1 cellular context compared by ENCODE assay signal in the genomic region with DNA sequence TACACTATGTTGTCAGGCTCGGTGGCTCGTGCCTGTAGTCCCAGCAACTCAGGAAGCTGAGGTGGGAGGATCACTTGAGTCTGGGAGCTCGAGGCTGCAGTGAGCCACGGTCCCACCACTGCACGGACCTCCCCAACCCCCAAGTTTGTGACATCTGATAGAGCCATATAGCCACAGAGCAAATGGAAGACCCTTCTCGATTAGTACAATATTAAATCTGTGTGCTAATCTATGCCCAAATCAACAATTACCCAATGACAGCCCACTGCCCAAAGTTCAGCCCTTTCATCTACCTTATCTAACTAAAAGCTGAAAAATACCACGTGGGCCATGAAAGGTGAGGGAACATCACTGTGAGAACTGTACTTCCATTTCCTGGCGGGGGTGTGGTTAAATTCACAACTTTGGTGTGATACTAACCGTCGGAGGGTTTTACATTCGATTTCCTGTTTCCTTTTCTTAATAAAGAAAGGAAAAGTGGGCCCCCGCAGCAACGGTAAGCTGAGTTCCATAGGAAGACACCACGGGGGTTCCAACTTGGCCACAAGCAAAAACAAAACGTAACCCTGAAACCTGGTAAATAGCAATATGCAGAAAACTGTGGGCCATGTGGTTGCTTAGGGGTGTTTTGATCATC.
TF ChIP-seq lines count a peak whose summit lies in the region.

No MANE protein-coding gene starts in this region.

TF ChIP-seq in H1, 55 proteins besides CTCF, POLR2A, EP300 and RAD21:
- TF ChIP-seq RFX5 (IDR thresholded peaks at IDR 0.05; ENCODE audit: borderline replicate concordance, low read depth, low read length) (no peak), SRF (IDR thresholded peaks at IDR 0.05; ENCODE audit: low read depth, low read length) (no peak), KDM4A (IDR thresholded peaks at IDR 0.05; ENCODE audit: low read depth, low read length, severe bottlenecking) (no peak), GTF2F1 (IDR thresholded peaks at IDR 0.05; ENCODE audit: borderline replicate concordance, low read depth, low read length) (no peak), JUND (IDR thresholded peaks at IDR 0.05; ENCODE audit: low read length) (no peak), CHD1 (IDR thresholded peaks at IDR 0.05; ENCODE audit: low read depth, low read length) (no peak), TAF1 (IDR thresholded peaks at IDR 0.05; ENCODE audit: low read depth, low read length) (no peak), JUN (IDR thresholded peaks at IDR 0.05; ENCODE audit: low read depth, low read length) (no peak), YY1 (IDR thresholded peaks at IDR 0.05; ENCODE audit: low read depth, low read length) (no peak), ASH2L (IDR thresholded peaks at IDR 0.05; ENCODE audit: low read length) (no peak), CBX5 (IDR thresholded peaks at IDR 0.05; ENCODE audit: low read depth, low read length) (no peak), KDM5A (IDR thresholded peaks at IDR 0.05; ENCODE audit: low read length) (no peak)
TF ChIP-seq in H1: peak in this region for 0.
